In the genomic region with DNA sequence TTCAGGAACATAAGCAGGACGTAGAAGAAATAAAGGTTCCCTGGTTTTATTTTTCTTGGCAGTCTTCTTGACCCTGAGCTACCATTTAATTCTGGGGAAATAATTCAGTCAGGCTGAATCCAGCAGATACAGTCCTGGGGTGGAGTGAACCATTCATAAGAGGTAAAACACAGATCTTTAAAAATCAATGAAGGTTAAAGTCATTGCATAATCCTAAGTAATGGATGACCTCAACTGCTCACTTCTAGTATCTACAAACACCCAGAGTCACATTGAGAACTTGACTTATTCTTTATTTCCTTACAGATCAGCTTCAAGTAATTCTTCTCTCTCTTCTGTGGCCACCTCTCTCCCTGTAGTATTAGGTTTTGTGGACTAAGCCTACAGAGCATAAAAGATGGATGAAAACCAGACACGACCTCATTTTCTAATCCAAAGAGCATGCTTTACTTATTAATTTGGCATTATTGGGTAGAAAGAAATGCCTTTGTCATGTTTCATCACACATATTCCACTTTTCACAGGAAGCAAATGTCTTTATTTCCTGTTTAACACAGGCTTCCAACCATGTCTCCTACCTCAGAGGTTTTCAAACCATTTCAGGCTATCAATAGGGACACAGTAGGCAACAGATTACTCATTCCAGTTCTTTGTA, we compare ENCODE assay signal across 17 cellular contexts.
DNase-seq lines count a peak whose midpoint lies in the region; ATAC-seq, FAIRE-seq and TF ChIP-seq lines count a peak whose summit lies in the region.
"Had no signal": no experiment of that assay in that cellular context is flagged by ENCODE, and none has a peak within 500 bp of the region (broad histone marks: within the 10 kb centered on the region; RNA-seq: fewer than 3 reads in every experiment).

No MANE protein-coding gene starts in this region.

- no peaks in the 10 kb centered on the region for H3K36me3 Mint-ChIP-seq in naive thymus-derived CD4-positive, alpha-beta T cell

- no peaks in the 10 kb centered on the region for H3K4me1 ChIP-seq in mesenchymal stem cell (ENCODE audit: control insufficient read depth, insufficient read depth, low read depth, low read length)
- H3K4me1 ChIP-seq in naive thymus-derived CD4-positive, alpha-beta T cell (ENCODE audit: control insufficient read depth in 2 of 2, insufficient read depth in 2 of 2, low read length in 2 of 2) = no peaks in the 10 kb centered on the region
- H3K4me1 ChIP-seq: uterus had no signal

- no peak overlapping the region for H2BK120ac ChIP-seq in mesenchymal stem cell (ENCODE audit: low read depth, low read length)

- no peak overlapping the region for H3K14ac ChIP-seq in mesenchymal stem cell (ENCODE audit: low read length in 2 of 2)

- FAIRE-seq in RCC 7860 (lab: Jason Lieb, UNC) = no peak
- FAIRE-seq: small intestine had no signal

- peak; percentile 54 for DNase-seq in EH (ENCODE audit: low read depth)
- peak; percentile 41 for DNase-seq in RCC 7860 (ENCODE audit: low spot score)
- DNase-seq in choroid plexus epithelial cell (ENCODE audit: low read depth) = peak; percentile 79
- peak; percentile 17 for DNase-seq in mesenchymal stem cell
- DNase-seq in cerebellum (ENCODE audit: low spot score) = no peak
- no peak for DNase-seq in HuH-7.5 (ENCODE audit: low spot score)
- no peak for DNase-seq in naive thymus-derived CD4-positive, alpha-beta T cell
- DNase-seq: activated CD8-positive, alpha-beta T cell treated with anti-CD3 and anti-CD28 coated beads for 36 hours; amniotic stem cell; C1 segment of cervical spinal cord; NCI-H1092 treated with DMSO at 0.1 percent for 48 hours; NCI-H345; small intestine; stimulated activated naive CD8-positive, alpha-beta T cell treated with anti-CD3 and anti-CD28 coated beads, Interleukin-15, Interleukin-2, amounts not matched to agents 100 U/mL and 50 U/mL, for 24 hours; uterus had no signal

- no peak overlapping the region for H4K8ac ChIP-seq in mesenchymal stem cell (ENCODE audit: low read length)

- H3K36me3 ChIP-seq in mesenchymal stem cell (ENCODE audit: control insufficient read depth in 1 of 2, insufficient read depth in 2 of 2, low read depth in 1 of 2, low read length in 2 of 2) = peaks cover 13 to 19% of the 10 kb centered on the region in 2 experiments
- H3K36me3 ChIP-seq in naive thymus-derived CD4-positive, alpha-beta T cell (ENCODE audit: control insufficient read depth in 2 of 3, insufficient read depth in 3 of 3, low read length in 3 of 3) = no peaks in the 10 kb centered on the region
- H3K36me3 ChIP-seq: uterus had no signal

- H3K4me2 ChIP-seq in mesenchymal stem cell (ENCODE audit: low read length, poor library complexity, severe bottlenecking) = no peak overlapping the region
- H3K4me2 ChIP-seq: GM23338 had no signal

- H3K9me3 ChIP-seq in mesenchymal stem cell (ENCODE audit: control insufficient read depth, low read length) = peaks cover 2% of the 10 kb centered on the region
- no peaks in the 10 kb centered on the region for H3K9me3 ChIP-seq in naive thymus-derived CD4-positive, alpha-beta T cell (ENCODE audit: control insufficient read depth in 2 of 3, low read length in 3 of 3)
- H3K9me3 ChIP-seq: uterus had no signal

- H3K4me3 ChIP-seq in choroid plexus epithelial cell (ENCODE audit: low read depth, low read length) (no peak overlapping the region), mesenchymal stem cell (ENCODE audit: insufficient read depth in 1 of 2, low read depth in 1 of 2, low read length in 2 of 2) (no peak overlapping the region)
- no peak overlapping the region for H3K4me3 ChIP-seq in naive thymus-derived CD4-positive, alpha-beta T cell (ENCODE audit: low read length)
- H3K4me3 ChIP-seq: GM23338, uterus had no signal

- no peak for TF ChIP-seq CTCF in choroid plexus epithelial cell (conservative IDR thresholded peaks at IDR 0.05; ENCODE audit: low read depth, low read length)

- no peak overlapping the region for H3K23ac ChIP-seq in mesenchymal stem cell (ENCODE audit: low read length in 2 of 2)

- no peak overlapping the region for H3K9ac ChIP-seq in mesenchymal stem cell (ENCODE audit: low read length)

- no peaks in the 10 kb centered on the region for H3K27me3 ChIP-seq in mesenchymal stem cell (ENCODE audit: control insufficient read depth in 1 of 2, insufficient read depth in 1 of 2, low read length in 2 of 2)
- H3K27me3 ChIP-seq in naive thymus-derived CD4-positive, alpha-beta T cell (ENCODE audit: control insufficient read depth in 2 of 2, insufficient read depth in 2 of 2, low read length in 2 of 2) = no peaks in the 10 kb centered on the region
- H3K27me3 ChIP-seq: uterus had no signal

- POLR2A ChIA-PET in naive thymus-derived CD4-positive, alpha-beta T cell (lab: Charles Lee) = no interaction called here

- no peak overlapping the region for H3K27ac Mint-ChIP-seq in naive thymus-derived CD4-positive, alpha-beta T cell
- H3K27ac Mint-ChIP-seq: activated CD8-positive, alpha-beta T cell treated with anti-CD3 and anti-CD28 coated beads for 36 hours; GM23338 had no signal

- CTCF ChIA-PET in naive thymus-derived CD4-positive, alpha-beta T cell (lab: Charles Lee) = interaction anchor here (1.0 to 1.6 kb wide), 2 partner anchors 11 to 752 kb away, joined by 4 to 5 read pairs; no protein-coding TSS in a partner anchor

- no peak overlapping the region for H2BK5ac ChIP-seq in mesenchymal stem cell (ENCODE audit: low read depth, low read length, poor library complexity, severe bottlenecking)

- peak overlapping the region; percentile 34 for H3K27ac ChIP-seq in mesenchymal stem cell (ENCODE audit: low read length, poor library complexity, severe bottlenecking)
- no peak overlapping the region for H3K27ac ChIP-seq in naive thymus-derived CD4-positive, alpha-beta T cell (ENCODE audit: low read depth, low read length)
- H3K27ac ChIP-seq: uterus had no signal

- no peak overlapping the region for H2BK15ac ChIP-seq in mesenchymal stem cell (ENCODE audit: low read depth, poor library complexity, severe bottlenecking)

- no peak overlapping the region for H2AK5ac ChIP-seq in mesenchymal stem cell (ENCODE audit: low read length, severe bottlenecking)

- no peak overlapping the region for H3K18ac ChIP-seq in mesenchymal stem cell (ENCODE audit: low read depth in 1 of 2, low read length in 2 of 2)

- H3K9me3 Mint-ChIP-seq in naive thymus-derived CD4-positive, alpha-beta T cell = no peaks in the 10 kb centered on the region
- H3K9me3 Mint-ChIP-seq: activated CD8-positive, alpha-beta T cell treated with anti-CD3 and anti-CD28 coated beads for 36 hours had no signal

- WGBS in mesenchymal stem cell = 48% methylated on average over 2 of the region's 2 CpGs

- H3K4me1 Mint-ChIP-seq in naive thymus-derived CD4-positive, alpha-beta T cell = no peaks in the 10 kb centered on the region

- no peak overlapping the region for H2AFZ ChIP-seq in mesenchymal stem cell (ENCODE audit: low read depth, low read length)
- H2AFZ ChIP-seq: GM23338 had no signal

- H3K4me3 Mint-ChIP-seq in naive thymus-derived CD4-positive, alpha-beta T cell = no peak overlapping the region
- H3K4me3 Mint-ChIP-seq: activated CD8-positive, alpha-beta T cell treated with anti-CD3 and anti-CD28 coated beads for 36 hours; GM23338 had no signal

- ATAC-seq in naive thymus-derived CD4-positive, alpha-beta T cell = no peak
- no peak for ATAC-seq in HG02763 (IDR thresholded peaks at IDR 0.05; ENCODE audit: unreplicated experiment)
- ATAC-seq: activated CD8-positive, alpha-beta T cell treated with anti-CD3 and anti-CD28 coated beads for 36 hours; GM23338; stimulated activated naive CD8-positive, alpha-beta T cell treated with anti-CD3 and anti-CD28 coated beads, Interleukin-15, Interleukin-2, amounts not matched to agents 100 U/mL and 50 U/mL, for 24 hours had no signal

- H3K79me1 ChIP-seq in mesenchymal stem cell (replicated peaks; ENCODE audit: low read length, poor library complexity, severe bottlenecking) = no peaks in the 10 kb centered on the region

- peaks cover 2 to 10% (median 8%) of the 10 kb centered on the region in 5 donors for H3K27me3 Mint-ChIP-seq in naive thymus-derived CD4-positive, alpha-beta T cell

- H3K4ac ChIP-seq in mesenchymal stem cell (ENCODE audit: low read depth in 1 of 2, low read length in 2 of 2) = no peak overlapping the region

- intact Hi-C loops in naive thymus-derived CD4-positive, alpha-beta T cell (cut with micrococcal nuclease) = loop anchor here in 1 of 2 donors (5.0 kb wide), 1 partner anchor 113 kb away; no protein-coding TSS in a partner anchor

- no peak overlapping the region for H2BK12ac ChIP-seq in mesenchymal stem cell (ENCODE audit: low read length in 2 of 2)

- H4K91ac ChIP-seq in mesenchymal stem cell (ENCODE audit: low read length) = no peak overlapping the region

Comparison
In these comparisons a context has a peak if more than half of its experiments do, and no peak if none do; other contexts are left out.
1. DNase-seq: peak in EH (single experiment), RCC 7860 (single experiment), choroid plexus epithelial cell (single experiment) and mesenchymal stem cell (single experiment); none in cerebellum (single experiment), HuH-7.5 (single experiment) and naive thymus-derived CD4-positive, alpha-beta T cell (0 of 9).